21 cellular contexts compared by ENCODE assay signal in the genomic region with DNA sequence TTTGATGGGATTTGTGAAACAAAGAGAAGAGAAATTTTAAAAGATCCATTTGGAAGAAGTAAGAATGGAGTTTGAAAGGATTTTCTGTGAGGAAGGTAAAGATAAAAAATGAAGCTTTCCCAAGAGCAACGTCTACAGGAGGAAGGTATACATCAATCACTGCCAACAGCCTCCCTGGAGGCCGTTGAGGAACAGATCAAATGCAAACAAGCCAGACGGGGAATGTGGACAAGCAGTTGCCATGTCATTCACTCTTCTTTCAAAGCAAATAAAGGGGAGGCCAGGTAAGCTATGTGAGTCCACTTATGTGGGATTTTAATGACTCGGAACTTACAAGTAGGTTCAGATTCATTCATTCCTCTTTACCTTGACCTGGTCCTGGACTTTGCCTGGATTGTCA.
"Had no signal": no experiment of that assay in that cellular context is flagged by ENCODE, and none has a peak within 500 bp of the region (broad histone marks: within the 10 kb centered on the region; RNA-seq: fewer than 3 reads in every experiment).

No MANE protein-coding gene starts in this region.

- H3K27me3 Mint-ChIP-seq: activated B cell treated with CpG ODN at 0.5 μM for 24 hours; activated CD8-positive, alpha-beta memory T cell treated with anti-CD3 and anti-CD28 coated beads, Interleukin-2, amount 10 ng/mL, durations not matched to agents 7 days and 5 days; stimulated activated naive B cell treated with anti-CD40 and anti-IgM and Interleukin-4, amounts not matched to agents 10 μg/mL and 1 μg/mL and 100 μg/mL, for 72 hours had no signal

- H3K4me3 Mint-ChIP-seq: activated B cell treated with CpG ODN at 0.5 μM for 24 hours; activated CD8-positive, alpha-beta memory T cell treated with anti-CD3 and anti-CD28 coated beads, Interleukin-2, amount 10 ng/mL, durations not matched to agents 7 days and 5 days; activated CD8-positive, alpha-beta T cell treated with anti-CD3 and anti-CD28 coated beads, Interleukin-2, amount 10 ng/mL, durations not matched to agents 7 days and 5 days; immature natural killer cell; natural killer cell; stimulated activated naive B cell treated with anti-CD40 and anti-IgM and Interleukin-4, amounts not matched to agents 10 μg/mL and 1 μg/mL and 100 μg/mL, for 72 hours had no signal

- H3K27ac Mint-ChIP-seq: activated B cell treated with CpG ODN at 0.5 μM for 24 hours; activated CD8-positive, alpha-beta memory T cell treated with anti-CD3 and anti-CD28 coated beads, Interleukin-2, amount 10 ng/mL, durations not matched to agents 7 days and 5 days; activated CD8-positive, alpha-beta T cell treated with anti-CD3 and anti-CD28 coated beads, Interleukin-2, amount 10 ng/mL, durations not matched to agents 7 days and 5 days; activated naive CD4-positive, alpha-beta T cell treated with anti-CD3 and anti-CD28 coated beads, Interleukin-2, amount 50 U/mL, for 72 hours; activated T-helper 2 cell treated with anti-CD3 and anti-CD28 coated beads, Interferon-gamma antibody, Interleukin-2, Interleukin-4, amounts not matched to agents 10 μg/mL and 5 μg/mL and 100 μg/mL, durations not matched to agents 14 hours and 24 hours and 36 hours; immature natural killer cell; natural killer cell; stimulated activated naive B cell treated with anti-CD40 and anti-IgM and Interleukin-4, amounts not matched to agents 10 μg/mL and 1 μg/mL and 100 μg/mL, for 72 hours had no signal

- H3K4me1 ChIP-seq: esophagus muscularis mucosa, foreskin keratinocyte, heart left ventricle, right atrium auricular region, suprapubic skin, tibial artery had no signal

- ATAC-seq: activated CD8-positive, alpha-beta memory T cell treated with anti-CD3 and anti-CD28 coated beads, Interleukin-2, amount 10 ng/mL, durations not matched to agents 7 days and 5 days; activated CD8-positive, alpha-beta T cell treated with anti-CD3 and anti-CD28 coated beads, Interleukin-2, amount 10 ng/mL, durations not matched to agents 7 days and 5 days; activated naive CD4-positive, alpha-beta T cell treated with anti-CD3 and anti-CD28 coated beads, Interleukin-2, amount 50 U/mL, for 72 hours; foreskin keratinocyte; heart left ventricle; natural killer cell; stimulated activated naive B cell treated with anti-CD40 and anti-IgM and Interleukin-4, amounts not matched to agents 10 μg/mL and 1 μg/mL and 100 μg/mL, for 72 hours had no signal

- H3K27ac ChIP-seq: esophagus muscularis mucosa, foreskin keratinocyte, heart left ventricle, right atrium auricular region, suprapubic skin, tibial artery had no signal

- H3K36me3 ChIP-seq: esophagus muscularis mucosa, heart left ventricle, right atrium auricular region, suprapubic skin, tibial artery had no signal

- H3K4me3 ChIP-seq: esophagus muscularis mucosa, heart left ventricle, right atrium auricular region, suprapubic skin, tibial artery had no signal

- H3K27me3 ChIP-seq: esophagus muscularis mucosa, foreskin keratinocyte, heart left ventricle, right atrium auricular region, suprapubic skin, tibial artery had no signal

- DNase-seq: activated B cell treated with CpG ODN at 0.5 μM for 24 hours; activated CD8-positive, alpha-beta memory T cell treated with anti-CD3 and anti-CD28 coated beads, Interleukin-2, amount 10 ng/mL, durations not matched to agents 7 days and 5 days; activated CD8-positive, alpha-beta T cell treated with anti-CD3 and anti-CD28 coated beads, Interleukin-2, amount 10 ng/mL, durations not matched to agents 7 days and 5 days; activated naive CD4-positive, alpha-beta T cell; activated T-cell treated with anti-CD3 and anti-CD28 coated beads, Interleukin-2, amount 50 U/mL, for 48 hours; dermis blood vessel endothelial cell; effector CD4-positive, alpha-beta T cell; foreskin keratinocyte; heart left ventricle; hypothalamus; immature natural killer cell; natural killer cell; stimulated activated CD4-positive, alpha-beta T cell treated with anti-CD3 and anti-CD28 coated beads, Interleukin-15, amount 100 ng/mL, for 24 hours; stimulated activated CD4-positive, alpha-beta T cell treated with anti-CD3 and anti-CD28 coated beads, Interleukin-2, amount 100 ng/mL, for 24 hours; stimulated activated naive B cell treated with anti-CD40 and anti-IgM and Interleukin-4, amounts not matched to agents 10 μg/mL and 1 μg/mL and 100 μg/mL, for 72 hours; tibial artery had no signal

- H3K36me3 Mint-ChIP-seq: activated CD8-positive, alpha-beta memory T cell treated with anti-CD3 and anti-CD28 coated beads, Interleukin-2, amount 10 ng/mL, durations not matched to agents 7 days and 5 days; activated naive CD4-positive, alpha-beta T cell treated with anti-CD3 and anti-CD28 coated beads, Interleukin-2, amount 50 U/mL, for 72 hours; natural killer cell; stimulated activated naive B cell treated with anti-CD40 and anti-IgM and Interleukin-4, amounts not matched to agents 10 μg/mL and 1 μg/mL and 100 μg/mL, for 72 hours had no signal

- H3K9me3 ChIP-seq: esophagus muscularis mucosa, right atrium auricular region, suprapubic skin, tibial artery had no signal

- H3K4me1 Mint-ChIP-seq: activated B cell treated with CpG ODN at 0.5 μM for 24 hours; activated CD8-positive, alpha-beta memory T cell treated with anti-CD3 and anti-CD28 coated beads, Interleukin-2, amount 10 ng/mL, durations not matched to agents 7 days and 5 days; immature natural killer cell; natural killer cell; stimulated activated naive B cell treated with anti-CD40 and anti-IgM and Interleukin-4, amounts not matched to agents 10 μg/mL and 1 μg/mL and 100 μg/mL, for 72 hours had no signal
